ENCODE assay signal across 10 cellular contexts in the genomic region with DNA sequence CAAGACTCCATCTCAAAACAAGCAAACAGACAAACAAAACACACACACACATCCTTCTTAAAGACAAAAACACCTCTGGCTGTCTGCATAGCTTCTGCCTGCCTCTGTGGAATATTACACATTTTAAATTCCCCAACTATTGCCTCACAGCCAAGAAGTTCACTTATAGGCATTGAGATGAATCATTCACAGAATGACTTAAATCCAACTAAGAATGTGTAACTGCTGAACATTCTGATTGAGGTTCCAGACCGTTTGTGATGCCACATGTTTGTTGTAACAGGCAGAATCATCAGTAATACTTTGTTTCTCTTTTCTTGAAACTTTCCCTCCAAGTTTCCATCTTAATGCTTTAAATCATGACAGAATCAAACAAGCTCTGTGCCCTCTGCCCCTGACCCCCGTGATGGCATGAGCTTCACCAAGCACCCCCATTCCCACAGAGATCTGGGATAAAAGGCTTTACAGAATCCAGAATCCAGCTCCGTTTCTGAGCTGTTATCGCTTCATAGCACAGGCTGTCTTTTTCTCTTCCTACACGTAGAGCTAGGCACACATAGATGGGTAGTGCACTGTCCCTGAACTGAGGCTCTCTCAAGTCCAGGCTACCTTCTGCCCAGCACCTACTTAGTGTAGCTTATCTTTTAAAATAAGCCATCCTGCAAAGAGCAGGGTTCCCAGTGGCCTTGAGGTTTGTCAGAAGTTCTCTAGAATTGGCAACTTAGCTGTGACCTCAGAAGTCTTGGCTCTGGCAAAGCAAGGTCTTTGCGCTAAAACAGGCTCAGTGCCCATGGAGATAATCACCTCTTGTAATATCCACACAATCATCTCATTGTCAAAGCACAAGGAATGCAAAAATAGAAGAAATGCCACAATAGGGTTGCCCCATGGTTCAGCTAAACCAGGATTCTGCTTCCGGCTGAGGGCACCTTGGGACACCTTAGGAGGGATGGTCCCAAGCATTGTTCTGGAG. TPM values are rescaled to one million over a fixed set of nuclear protein-coding genes. Genes with fewer than 3 reads are reported as not detected.
DNase-seq lines count a peak whose midpoint lies in the region; ATAC-seq, FAIRE-seq and TF ChIP-seq lines count a peak whose summit lies in the region.
"Had no signal": no experiment of that assay in that cellular context is flagged by ENCODE, and none has a peak within 500 bp of the region (broad histone marks: within the 10 kb centered on the region; RNA-seq: fewer than 3 reads in every experiment).

No MANE protein-coding gene starts in this region.

- FAIRE-seq in K562 (lab: Jason Lieb, UNC), result no peak

- 54% methylated on average over 7 of the region's 7 CpGs for WGBS in K562 (ENCODE audit: insufficient coverage, low coverage, missing lambda C conversion rate)

- H3K79me2 ChIP-seq in K562 (ENCODE audit: control insufficient read depth, insufficient read depth, low read length), result no peaks in the 10 kb centered on the region

- CTCF ChIA-PET in K562 (lab: Yijun Ruan, JAX; ENCODE audit: low intra/inter-chr PET ratio), result no interaction called here

- no peaks in the 10 kb centered on the region for H3K9me3 ChIP-seq in K562 (replicated peaks; ENCODE audit: control insufficient read depth, insufficient read depth, low read depth, low read length)
- no peaks in the 10 kb centered on the region for H3K9me3 ChIP-seq in uterus

- H3K4me1 ChIP-seq in K562 (replicated peaks in 1 of 2; ENCODE audit: control insufficient read depth in 2 of 2, insufficient read depth in 2 of 2, low read length in 2 of 2), result peaks cover 14 to 42% of the 10 kb centered on the region in 2 experiments
- peaks cover 30 to 35% of the 10 kb centered on the region in 2 donors for H3K4me1 ChIP-seq in uterus

- H3K27me3 ChIP-seq in K562 (ENCODE audit: control insufficient read depth in 2 of 2, insufficient read depth in 2 of 2, low read length in 2 of 2) (no peaks in the 10 kb centered on the region), layer of hippocampus (ENCODE audit: control insufficient read depth, insufficient read depth, low read length) (no peaks in the 10 kb centered on the region), uterus (no peaks in the 10 kb centered on the region)

- H3K9ac ChIP-seq in K562 (ENCODE audit: insufficient read depth in 1 of 2, low read depth in 2 of 2, low read length in 2 of 2), result no peak overlapping the region

- H3K4me3 ChIP-seq in K562 (no peak overlapping the region), uterus (no peak overlapping the region)

- H3K27ac ChIP-seq in K562 (ENCODE audit: extremely low read depth, low read depth, low read length) (no peak overlapping the region), layer of hippocampus (ENCODE audit: low read depth, low read length) (peak overlapping the region; percentile 21), uterus (peak overlapping the region; percentile 82 to 88)

- POLR2A ChIA-PET in K562 (lab: Yijun Ruan, JAX), result interaction anchor here (0.6 to 1.6 kb wide), 6 partner anchors 9 to 251 kb away, joined by 3 to 8 read pairs (median 5); no protein-coding TSS in a partner anchor

- DNase-seq in Right ventricle myocardium superior (no peak), left ventricle myocardium superior (no peak), K562 (ENCODE audit: extremely low read depth in 1 of 4, low spot score in 3 of 4) (no peak), uterus (no peak), GM13977 (ENCODE audit: low spot score) (no peak), NCI-H146 treated with DMSO at 0.1 percent for 48 hours (lab: John Stamatoyannopoulos, UW; ENCODE audit: unreplicated experiment) (no peak), mesenteric fat pad (ENCODE audit: low spot score) (no peak)
- DNase-seq: DMS53; stimulated activated naive CD4-positive, alpha-beta T cell had no signal

- TF ChIP-seq RAD21 in K562 (CRISPR knock-in tag; conservative IDR thresholded peaks at IDR 0.05 in 1 of 2, IDR thresholded peaks at IDR 0.05 in 1 of 2), result no peak

- no peaks in the 10 kb centered on the region for H3K36me3 ChIP-seq in K562 (ENCODE audit: control insufficient read depth, insufficient read depth, low read length)
- H3K36me3 ChIP-seq in uterus, result no peaks in the 10 kb centered on the region

- no TSS peak for BruUV-seq in K562 (replicated peaks; lab: Mats Ljungman, UMichigan)

- no peak overlapping the region for H2AFZ ChIP-seq in K562 (ENCODE audit: low read depth, low read length)

- TF ChIP-seq POLR2A in K562 (conservative IDR thresholded peaks at IDR 0.05) (no peak), uterus (IDR thresholded peaks at IDR 0.05) (no peak)

- no peak for TF ChIP-seq EP300 in K562 (IDR thresholded peaks at IDR 0.05; ENCODE audit: low read length)

- no peaks in the 10 kb centered on the region for H3K9me1 ChIP-seq in K562 (ENCODE audit: control insufficient read depth, insufficient read depth, low read length)

- intact Hi-C loops in Right ventricle myocardium superior (cut with DNase I) (no loop called here), left ventricle myocardium superior (cut with micrococcal nuclease) (no loop called here), K562 (cut with micrococcal nuclease) (no loop called here), uterus (cut with DNase I; ENCODE audit: low total_unique reads) (no loop called here)

- in situ Hi-C loops in K562 (cut with MboI), result no loop called here
- in situ Hi-C loops in GM13977 (cut with MboI; ENCODE audit: low pct_unique_long_range_greater_than_20kb, low sequenced_read_pairs, unreplicated experiment), result no loop called here

- no peak overlapping the region for H3K4me2 ChIP-seq in K562 (ENCODE audit: insufficient read depth, low read length)

- H4K20me1 ChIP-seq in K562 (replicated peaks; ENCODE audit: control insufficient read depth, insufficient read depth, low read length), result no peaks in the 10 kb centered on the region

- TF ChIP-seq CTCF in K562 (IDR thresholded peaks at IDR 0.05 in 2 of 3, conservative IDR thresholded peaks at IDR 0.05 in 1 of 3; ENCODE audit: insufficient read depth in 2 of 3, low read depth in 1 of 3, low read length in 3 of 3) (no peak), uterus (IDR thresholded peaks at IDR 0.05) (no peak), GM13977 (IDR thresholded peaks at IDR 0.05; ENCODE audit: extremely low read depth, insufficient read depth, missing control alignments) (no peak)

- ATAC-seq in Right ventricle myocardium superior (ENCODE audit: poor library complexity) (peak; percentile 7), left ventricle myocardium superior (no peak), K562 (no peak)

TF ChIP-seq in K562, 482 proteins besides CTCF, POLR2A, EP300 and RAD21 (continues in another document):
- TF ChIP-seq ZNF696 (CRISPR knock-in tag; conservative IDR thresholded peaks at IDR 0.05) (no peak), ZHX1 (conservative IDR thresholded peaks at IDR 0.05; ENCODE audit: low read length) (no peak), TRIM24 (IDR thresholded peaks at IDR 0.05) (no peak), MLLT1 (IDR thresholded peaks at IDR 0.05) (no peak)

RNA-seq across cellular contexts. Expression of gene EPAS1, which starts 32.9 kb away (rescaled TPM):
- 200 TPM for total RNA-seq in Right ventricle myocardium superior
- total RNA-seq in left ventricle myocardium superior, result 212 TPM
- total RNA-seq in K562 (2011; cell fraction: chromatin; rRNA removed; ENCODE audit: low replicate concordance), result 16.7 and 39.1 TPM in 2 replicates
- total RNA-seq in K562 (2011; cell fraction: nucleolus; rRNA removed), result 11.2 and 15.0 TPM in 2 replicates
- total RNA-seq in K562 (2011; cell fraction: nucleoplasm; rRNA removed), result 13.9 and 14.0 TPM in 2 replicates
- 1.8 and 4.3 TPM in 2 replicates for total RNA-seq in K562 (2014; rRNA removed)
- total RNA-seq in K562 (2014; rRNA removed; fragmentation: Illumina TruSeq; extraction: Trizol), result 2.6 and 4.1 TPM in 2 replicates
- total RNA-seq in K562 (2015; rRNA removed; fragmentation: Illumina TruSeq; extraction: Trizol), result 5.3 and 5.6 TPM in 2 replicates
- total RNA-seq in K562 (2021), result 9.9 and 11.2 TPM in 2 replicates
- 4.1 and 14.1 TPM in 2 replicates for polyA plus RNA-seq in K562 (2011; rRNA removed)
- 3.4 and 4.8 TPM in 2 replicates for polyA plus RNA-seq in K562 (2011; cell fraction: cytosol; rRNA removed)
- polyA plus RNA-seq in K562 (2011; cell fraction: nucleus; rRNA removed), result 15.8 and 17.6 TPM in 2 replicates
- polyA plus RNA-seq in K562 (2012), result 13.3 and 35.0 TPM in 2 replicates
- polyA plus RNA-seq in K562 (2014; fragmentation: Illumina TruSeq; extraction: Trizol), result 4.6 and 6.2 TPM in 2 replicates
- under 1 TPM; 0.25 to 0.56 TPM for polyA plus RNA-seq in K562 (2014; fragmentation: Nextera tagmentation; extraction: Ambion mirVana)
- 2.9 and 3.6 TPM in 2 replicates for polyA plus RNA-seq in K562 (2014; rRNA removed)
- 6.0 and 12.7 TPM in 2 replicates for polyA minus RNA-seq in K562 (2011; rRNA and poly(A)+ RNA removed)
- polyA minus RNA-seq in K562 (2011; cell fraction: cytosol; rRNA and poly(A)+ RNA removed), result 6.8 and 16.1 TPM in 2 replicates
- polyA minus RNA-seq in K562 (2011; cell fraction: nucleus; rRNA and poly(A)+ RNA removed), result 14.5 and 17.2 TPM in 2 replicates
- total RNA-seq in uterus, result 100 to 1,000 TPM in 3 of 4 donors, 10 to 100 TPM in 1; 35.0 to 465 (median 202) TPM
- 717 TPM for total RNA-seq in mesenteric fat pad
